2 cellular contexts compared by ENCODE assay signal in genomic region chr11:70603064-70603755, GRCh38.
TF ChIP-seq lines count a peak whose summit lies in the region.

No MANE protein-coding gene starts in this region.

TF ChIP-seq in H1, 55 proteins besides CTCF, POLR2A, EP300 and RAD21:
- TF ChIP-seq KDM4A (IDR thresholded peaks at IDR 0.05; ENCODE audit: low read depth, low read length, severe bottlenecking) (no peak), HDAC6 (IDR thresholded peaks at IDR 0.05; ENCODE audit: low read depth, low read length) (no peak), ASH2L (IDR thresholded peaks at IDR 0.05; ENCODE audit: low read length) (no peak), FOSL1 (IDR thresholded peaks at IDR 0.05; ENCODE audit: insufficient read depth, low read depth, low read length) (no peak), YY1 (IDR thresholded peaks at IDR 0.05; ENCODE audit: low read depth, low read length) (no peak), NANOG (IDR thresholded peaks at IDR 0.05; ENCODE audit: insufficient read depth, low read depth, low read length, poor library complexity, severe bottlenecking) (no peak), SP2 (IDR thresholded peaks at IDR 0.05; ENCODE audit: low read length) (no peak), ATF2 (IDR thresholded peaks at IDR 0.05; ENCODE audit: low read length) (no peak), POLR2AphosphoS5 (IDR thresholded peaks at IDR 0.05; ENCODE audit: low read depth, low read length) (no peak), ZNF274 (IDR thresholded peaks at IDR 0.05; ENCODE audit: borderline replicate concordance, extremely low read depth, low read length) (no peak), KDM1A (IDR thresholded peaks at IDR 0.05; ENCODE audit: borderline replicate concordance, low read length) (no peak), BRCA1 (IDR thresholded peaks at IDR 0.05; ENCODE audit: low read depth, low read length) (no peak), SRF (IDR thresholded peaks at IDR 0.05; ENCODE audit: low read depth, low read length) (no peak), CTBP2 (IDR thresholded peaks at IDR 0.05; ENCODE audit: borderline replicate concordance, insufficient read depth, insufficient read length, low read length) (no peak), CBX5 (IDR thresholded peaks at IDR 0.05; ENCODE audit: low read depth, low read length) (no peak)
- TF ChIP-seq, protein P1, sequence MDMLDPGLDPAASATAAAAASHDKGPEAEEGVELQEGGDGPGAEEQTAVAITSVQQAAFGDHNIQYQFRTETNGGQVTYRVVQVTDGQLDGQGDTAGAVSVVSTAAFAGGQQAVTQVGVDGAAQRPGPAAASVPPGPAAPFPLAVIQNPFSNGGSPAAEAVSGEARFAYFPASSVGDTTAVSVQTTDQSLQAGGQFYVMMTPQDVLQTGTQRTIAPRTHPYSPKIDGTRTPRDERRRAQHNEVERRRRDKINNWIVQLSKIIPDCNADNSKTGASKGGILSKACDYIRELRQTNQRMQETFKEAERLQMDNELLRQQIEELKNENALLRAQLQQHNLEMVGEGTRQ (IDR thresholded peaks at IDR 0.05; ENCODE audit: low read length), result no peak

TF ChIP-seq in SK-N-SH treated with all-trans-retinoic acid at 6 μM for 48 hours, 23 proteins besides CTCF, POLR2A, EP300 and RAD21:
- TF ChIP-seq ZNF70 (CRISPR knock-in tag; IDR thresholded peaks at IDR 0.05) (no peak), ISL1 (CRISPR knock-in tag; IDR thresholded peaks at IDR 0.05) (no peak), SNAI2 (CRISPR knock-in tag; IDR thresholded peaks at IDR 0.05) (no peak), ZNF8 (CRISPR knock-in tag; IDR thresholded peaks at IDR 0.05) (no peak), CREB5 (CRISPR knock-in tag; IDR thresholded peaks at IDR 0.05; ENCODE audit: low read depth) (no peak), TCF4 (CRISPR knock-in tag; IDR thresholded peaks at IDR 0.05; ENCODE audit: borderline replicate concordance) (no peak), ZFP30 (CRISPR knock-in tag; IDR thresholded peaks at IDR 0.05) (no peak), CSDC2 (CRISPR knock-in tag; IDR thresholded peaks at IDR 0.05) (no peak), CSRNP3 (CRISPR knock-in tag; IDR thresholded peaks at IDR 0.05) (no peak)
- TF ChIP-seq, protein P2, sequence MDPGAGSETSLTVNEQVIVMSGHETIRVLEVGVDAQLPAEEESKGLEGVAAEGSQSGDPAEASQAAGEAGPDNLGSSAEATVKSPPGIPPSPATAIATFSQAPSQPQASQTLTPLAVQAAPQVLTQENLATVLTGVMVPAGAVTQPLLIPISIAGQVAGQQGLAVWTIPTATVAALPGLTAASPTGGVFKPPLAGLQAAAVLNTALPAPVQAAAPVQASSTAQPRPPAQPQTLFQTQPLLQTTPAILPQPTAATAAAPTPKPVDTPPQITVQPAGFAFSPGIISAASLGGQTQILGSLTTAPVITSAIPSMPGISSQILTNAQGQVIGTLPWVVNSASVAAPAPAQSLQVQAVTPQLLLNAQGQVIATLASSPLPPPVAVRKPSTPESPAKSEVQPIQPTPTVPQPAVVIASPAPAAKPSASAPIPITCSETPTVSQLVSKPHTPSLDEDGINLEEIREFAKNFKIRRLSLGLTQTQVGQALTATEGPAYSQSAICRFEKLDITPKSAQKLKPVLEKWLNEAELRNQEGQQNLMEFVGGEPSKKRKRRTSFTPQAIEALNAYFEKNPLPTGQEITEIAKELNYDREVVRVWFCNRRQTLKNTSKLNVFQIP (CRISPR knock-in tag; IDR thresholded peaks at IDR 0.05; ENCODE audit: borderline replicate concordance, low read depth), result no peak
- TF ChIP-seq, protein P3, sequence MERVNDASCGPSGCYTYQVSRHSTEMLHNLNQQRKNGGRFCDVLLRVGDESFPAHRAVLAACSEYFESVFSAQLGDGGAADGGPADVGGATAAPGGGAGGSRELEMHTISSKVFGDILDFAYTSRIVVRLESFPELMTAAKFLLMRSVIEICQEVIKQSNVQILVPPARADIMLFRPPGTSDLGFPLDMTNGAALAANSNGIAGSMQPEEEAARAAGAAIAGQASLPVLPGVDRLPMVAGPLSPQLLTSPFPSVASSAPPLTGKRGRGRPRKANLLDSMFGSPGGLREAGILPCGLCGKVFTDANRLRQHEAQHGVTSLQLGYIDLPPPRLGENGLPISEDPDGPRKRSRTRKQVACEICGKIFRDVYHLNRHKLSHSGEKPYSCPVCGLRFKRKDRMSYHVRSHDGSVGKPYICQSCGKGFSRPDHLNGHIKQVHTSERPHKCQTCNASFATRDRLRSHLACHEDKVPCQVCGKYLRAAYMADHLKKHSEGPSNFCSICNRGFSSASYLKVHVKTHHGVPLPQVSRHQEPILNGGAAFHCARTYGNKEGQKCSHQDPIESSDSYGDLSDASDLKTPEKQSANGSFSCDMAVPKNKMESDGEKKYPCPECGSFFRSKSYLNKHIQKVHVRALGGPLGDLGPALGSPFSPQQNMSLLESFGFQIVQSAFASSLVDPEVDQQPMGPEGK (CRISPR knock-in tag; IDR thresholded peaks at IDR 0.05; ENCODE audit: borderline replicate concordance), result no peak
